In the genomic region with DNA sequence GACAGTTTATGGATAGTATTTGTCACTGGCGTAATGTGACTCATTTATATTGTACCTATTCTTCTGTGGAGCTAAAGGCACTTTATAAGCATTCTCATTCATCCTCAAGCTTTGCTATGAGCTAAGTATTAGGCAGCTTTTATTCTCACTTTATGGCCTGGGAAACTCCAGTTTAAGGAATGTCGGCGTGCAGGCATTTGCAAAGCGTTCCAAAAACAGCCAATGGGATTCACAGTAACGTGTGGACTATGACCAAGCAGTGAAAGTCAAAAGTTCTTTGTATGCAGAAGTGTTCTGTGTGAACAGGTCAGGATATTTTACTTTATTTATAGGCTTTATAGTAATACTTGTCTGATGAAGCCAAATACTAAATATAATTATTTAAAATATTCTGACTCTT, we compare ENCODE assay signal across 24 cellular contexts.
A peak's percentile ranks its signal among the peaks of the same experiment; 100 is the strongest.
DNase-seq lines count a peak whose midpoint lies in the region; ATAC-seq, FAIRE-seq and TF ChIP-seq lines count a peak whose summit lies in the region.
"Had no signal": no experiment of that assay in that cellular context is flagged by ENCODE, and none has a peak within 500 bp of the region (broad histone marks: within the 10 kb centered on the region; RNA-seq: fewer than 3 reads in every experiment).

No MANE protein-coding gene starts in this region.

- H2AFZ ChIP-seq in hepatocyte: no peak overlapping the region

- peak; percentile 47 for DNase-seq in EL
- peak; percentile 30 for DNase-seq in SW480 (ENCODE audit: low spot score)
- DNase-seq in hepatocyte (ENCODE audit: low spot score): peak; percentile 56
- DNase-seq in pancreas: no peak
- no peak for DNase-seq in putamen (ENCODE audit: low spot score)
- no peak for DNase-seq in HCEC 1CT
- no peak for DNase-seq in DMS 273 treated with DMSO at 0.1 percent for 48 hours (lab: John Stamatoyannopoulos, UW)
- DNase-seq: activated CD4-positive, alpha-beta T cell treated with anti-CD3 and anti-CD28 coated beads for 1 hour; activated CD8-positive, alpha-beta memory T cell treated with anti-CD3 and anti-CD28 coated beads, Interleukin-2, amount 10 ng/mL, durations not matched to agents 7 days and 5 days; Calu3; effector CD8-positive, alpha-beta T cell; islet precursor cell; NCI-H146; NCI-H82; nucleus accumbens; sigmoid colon; stimulated activated CD4-positive, alpha-beta T cell treated with anti-CD3 and anti-CD28 coated beads, Interleukin-2, amount 100 ng/mL, for 48 hours had no signal

- no peak for TF ChIP-seq POLR2A in GM18505 (IDR thresholded peaks at IDR 0.05; ENCODE audit: borderline replicate concordance, extremely low read depth, insufficient read depth, insufficient read length)

- intact Hi-C loops in pancreas (cut with DNase I): no loop called here

- H3K79me2 ChIP-seq in hepatocyte: no peaks in the 10 kb centered on the region

- H3K36me3 ChIP-seq in hepatocyte (replicated peaks; ENCODE audit: insufficient read depth, low read depth) (no peaks in the 10 kb centered on the region), pancreas (no peaks in the 10 kb centered on the region)
- H3K36me3 ChIP-seq: sigmoid colon had no signal

- ATAC-seq in pancreas (peak in 3 of 4 donors; percentile 54 to 76 (median 63)), GM18505 (IDR thresholded peaks at IDR 0.05; ENCODE audit: unreplicated experiment) (no peak)
- ATAC-seq: activated CD8-positive, alpha-beta memory T cell treated with anti-CD3 and anti-CD28 coated beads, Interleukin-2, amount 10 ng/mL, durations not matched to agents 7 days and 5 days; activated T-helper 17 cell treated with anti-CD3 and anti-CD28 coated beads, Interleukin-2, amount 50 U/mL, for 72 hours; Panc1 had no signal

- H3K4me2 ChIP-seq in hepatocyte: no peak overlapping the region

- no peaks in the 10 kb centered on the region for H3K9me2 ChIP-seq in hepatocyte (replicated peaks; ENCODE audit: insufficient read depth)

- H3K27ac ChIP-seq in hepatocyte: peak overlapping the region; percentile 45
- H3K27ac ChIP-seq in pancreas: no peak overlapping the region
- H3K27ac ChIP-seq: sigmoid colon had no signal

- H3K27me3 ChIP-seq in hepatocyte (no peaks in the 10 kb centered on the region), pancreas (no peaks in the 10 kb centered on the region)
- H3K27me3 ChIP-seq: sigmoid colon had no signal

- H3K9me3 ChIP-seq in hepatocyte (ENCODE audit: low read depth) (no peaks in the 10 kb centered on the region), pancreas (no peaks in the 10 kb centered on the region)
- H3K9me3 ChIP-seq: sigmoid colon had no signal

- 51% methylated on average over 5 of the region's 5 CpGs for whole genome bisulfite sequencing in hepatocyte (ENCODE audit: low lambda C conversion rate, missing lambda C conversion rate)
- WGBS in pancreas, 2 donors: 26 to 28% methylated on average over 5 of the region's 5 CpGs

- H3K4me3 ChIP-seq in hepatocyte: no peak overlapping the region
- H3K4me3 ChIP-seq in pancreas: no peak overlapping the region
- H3K4me3 ChIP-seq: sigmoid colon had no signal

- no peaks in the 10 kb centered on the region for H3K4me1 ChIP-seq in hepatocyte (ENCODE audit: insufficient read depth)
- H3K4me1 ChIP-seq in pancreas: no peaks in the 10 kb centered on the region

- no peaks in the 10 kb centered on the region for H4K20me1 ChIP-seq in hepatocyte (ENCODE audit: insufficient read depth, poor library complexity, severe bottlenecking)

- FAIRE-seq in pancreas (lab: Jason Lieb, UNC): no peak
- FAIRE-seq: G401.6, GM12892, HTR-8/SVneo, urothelium cell line had no signal

- TF ChIP-seq CTCF in hepatocyte (IDR thresholded peaks at IDR 0.05; ENCODE audit: poor library complexity): no peak
- TF ChIP-seq CTCF in pancreas (IDR thresholded peaks at IDR 0.05): no peak

Comparison
In these comparisons a context has a peak if more than half of its experiments do, and no peak if none do; other contexts are left out.
1. DNase-seq: peak in EL (single experiment), SW480 (single experiment) and hepatocyte (single experiment); none in pancreas (0 of 6), putamen (single experiment), HCEC 1CT (single experiment) and DMS 273 treated with DMSO at 0.1 percent for 48 hours (single experiment).